ENCODE assay signal across 1 cellular context in the genomic region with DNA sequence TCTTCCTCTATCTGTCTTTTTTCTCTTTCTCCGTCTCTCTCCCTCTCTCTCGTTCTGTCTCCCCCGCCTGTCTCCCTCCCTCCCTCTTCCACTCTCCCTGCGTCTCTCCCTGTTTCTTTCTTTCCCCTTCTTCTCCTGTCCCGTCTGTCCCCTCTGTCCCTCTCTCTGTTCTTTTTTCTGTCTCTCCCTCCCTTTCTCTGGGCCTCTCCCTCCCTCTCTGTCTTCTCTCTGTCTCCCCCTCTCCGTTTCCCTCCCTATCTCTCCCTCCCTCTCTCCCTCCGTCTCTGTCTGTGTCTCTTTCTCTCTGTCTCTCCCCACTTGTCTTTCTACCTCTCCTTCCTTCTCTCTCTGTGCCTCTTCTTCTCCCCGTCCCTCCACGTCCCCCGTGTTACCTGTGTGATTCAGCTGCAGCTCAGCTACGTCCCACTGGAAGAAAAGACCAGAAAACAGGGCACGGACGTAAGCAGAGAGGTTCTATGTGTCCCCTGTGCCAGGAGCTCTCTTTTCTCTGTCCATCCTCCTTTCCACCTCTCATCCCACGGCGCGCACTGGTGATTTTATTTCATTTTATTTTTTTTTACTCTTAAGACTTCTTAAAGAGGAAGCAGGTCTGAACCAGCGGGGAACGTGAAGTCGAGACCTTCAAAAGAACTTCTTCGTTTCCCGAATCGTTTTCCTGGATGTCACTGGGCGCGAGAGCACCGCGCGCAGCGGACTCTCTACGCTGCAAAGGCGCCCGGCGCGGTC.
TF ChIP-seq lines count a peak whose summit lies in the region.

No MANE protein-coding gene starts in this region.

TF ChIP-seq in GM12878, 131 proteins besides CTCF, POLR2A, EP300 and RAD21:
- TF ChIP-seq TCF7 (IDR thresholded peaks at IDR 0.05; ENCODE audit: borderline replicate concordance) = no peak
- TF ChIP-seq POLR2AphosphoS2 (IDR thresholded peaks at IDR 0.05; ENCODE audit: low read depth, low read length) = 0 out of 2 replicates have a peak, but pooled peaks have one; percentile 4
- no peak for TF ChIP-seq SREBF1 (IDR thresholded peaks at IDR 0.05; ENCODE audit: low read length)
- no peak for TF ChIP-seq PKNOX1 (IDR thresholded peaks at IDR 0.05)
- peak; percentile 30; the same call in 1 of the 2 replicates for TF ChIP-seq NFIC (IDR thresholded peaks at IDR 0.05; ENCODE audit: low read depth, low read length)
- 0 out of 2 replicates have a peak, but pooled peaks have one; percentile 14 for TF ChIP-seq BACH1 (IDR thresholded peaks at IDR 0.05; ENCODE audit: borderline replicate concordance)
- no peak for TF ChIP-seq SKIL (IDR thresholded peaks at IDR 0.05; ENCODE audit: low read depth, poor library complexity, severe bottlenecking)
- TF ChIP-seq MTA3 (IDR thresholded peaks at IDR 0.05; ENCODE audit: borderline replicate concordance, low read length) = peak; percentile 47; the same call in 1 of the 2 replicates
- peak; percentile 81 for TF ChIP-seq NBN (IDR thresholded peaks at IDR 0.05)
- TF ChIP-seq MXI1 (IDR thresholded peaks at IDR 0.05; ENCODE audit: low read depth, low read length) = no peak
- TF ChIP-seq HDGF (IDR thresholded peaks at IDR 0.05) = peak; percentile 97
- TF ChIP-seq YBX1 (IDR thresholded peaks at IDR 0.05) = peak; percentile 79; the same call in 1 of the 2 replicates
- peak; percentile 83 for TF ChIP-seq SMAD1 (IDR thresholded peaks at IDR 0.05; ENCODE audit: low read depth, partially characterized antibody)
- peak; percentile 65; the same call in 1 of the 2 replicates for TF ChIP-seq TAF1 (IDR thresholded peaks at IDR 0.05; ENCODE audit: borderline replicate concordance, low read depth, low read length)
- 0 out of 2 replicates have a peak, but pooled peaks have one; percentile 34 for TF ChIP-seq SMAD5 (IDR thresholded peaks at IDR 0.05; ENCODE audit: low read depth)
- TF ChIP-seq, protein P1, sequence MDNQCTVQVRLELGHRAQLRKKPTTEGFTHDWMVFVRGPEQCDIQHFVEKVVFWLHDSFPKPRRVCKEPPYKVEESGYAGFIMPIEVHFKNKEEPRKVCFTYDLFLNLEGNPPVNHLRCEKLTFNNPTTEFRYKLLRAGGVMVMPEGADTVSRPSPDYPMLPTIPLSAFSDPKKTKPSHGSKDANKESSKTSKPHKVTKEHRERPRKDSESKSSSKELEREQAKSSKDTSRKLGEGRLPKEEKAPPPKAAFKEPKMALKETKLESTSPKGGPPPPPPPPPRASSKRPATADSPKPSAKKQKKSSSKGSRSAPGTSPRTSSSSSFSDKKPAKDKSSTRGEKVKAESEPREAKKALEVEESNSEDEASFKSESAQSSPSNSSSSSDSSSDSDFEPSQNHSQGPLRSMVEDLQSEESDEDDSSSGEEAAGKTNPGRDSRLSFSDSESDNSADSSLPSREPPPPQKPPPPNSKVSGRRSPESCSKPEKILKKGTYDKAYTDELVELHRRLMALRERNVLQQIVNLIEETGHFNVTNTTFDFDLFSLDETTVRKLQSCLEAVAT (IDR thresholded peaks at IDR 0.05) = peak; percentile 99
- TF ChIP-seq, protein P2, sequence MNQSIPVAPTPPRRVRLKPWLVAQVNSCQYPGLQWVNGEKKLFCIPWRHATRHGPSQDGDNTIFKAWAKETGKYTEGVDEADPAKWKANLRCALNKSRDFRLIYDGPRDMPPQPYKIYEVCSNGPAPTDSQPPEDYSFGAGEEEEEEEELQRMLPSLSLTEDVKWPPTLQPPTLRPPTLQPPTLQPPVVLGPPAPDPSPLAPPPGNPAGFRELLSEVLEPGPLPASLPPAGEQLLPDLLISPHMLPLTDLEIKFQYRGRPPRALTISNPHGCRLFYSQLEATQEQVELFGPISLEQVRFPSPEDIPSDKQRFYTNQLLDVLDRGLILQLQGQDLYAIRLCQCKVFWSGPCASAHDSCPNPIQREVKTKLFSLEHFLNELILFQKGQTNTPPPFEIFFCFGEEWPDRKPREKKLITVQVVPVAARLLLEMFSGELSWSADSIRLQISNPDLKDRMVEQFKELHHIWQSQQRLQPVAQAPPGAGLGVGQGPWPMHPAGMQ (IDR thresholded peaks at IDR 0.05; ENCODE audit: borderline replicate concordance) = no peak
